Comparison of ENCODE assay signal across 1 cellular context in the genomic region with DNA sequence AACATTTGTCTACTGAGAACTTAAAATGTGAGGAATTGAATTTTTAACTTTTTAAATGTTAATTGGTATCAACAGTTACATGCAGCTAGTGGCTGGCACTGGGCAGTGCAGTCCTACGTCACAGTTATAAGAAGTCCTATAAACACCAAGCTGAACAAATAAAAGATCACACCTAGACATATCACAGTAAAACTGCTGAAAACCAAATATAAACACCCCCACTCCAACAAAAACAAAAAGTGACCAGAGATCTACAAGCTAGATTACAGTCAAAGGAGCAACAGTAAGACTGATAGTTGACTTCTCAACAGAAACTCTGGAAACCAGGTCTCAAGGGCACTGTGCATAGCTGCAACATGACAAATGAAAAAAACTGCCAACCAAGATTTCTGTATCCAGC.
TF ChIP-seq lines count a peak whose summit lies in the region.

No MANE protein-coding gene starts in this region.

TF ChIP-seq in GM23338, 12 proteins besides CTCF, POLR2A, EP300 and RAD21 (continued from another document):
- TF ChIP-seq, protein P1, sequence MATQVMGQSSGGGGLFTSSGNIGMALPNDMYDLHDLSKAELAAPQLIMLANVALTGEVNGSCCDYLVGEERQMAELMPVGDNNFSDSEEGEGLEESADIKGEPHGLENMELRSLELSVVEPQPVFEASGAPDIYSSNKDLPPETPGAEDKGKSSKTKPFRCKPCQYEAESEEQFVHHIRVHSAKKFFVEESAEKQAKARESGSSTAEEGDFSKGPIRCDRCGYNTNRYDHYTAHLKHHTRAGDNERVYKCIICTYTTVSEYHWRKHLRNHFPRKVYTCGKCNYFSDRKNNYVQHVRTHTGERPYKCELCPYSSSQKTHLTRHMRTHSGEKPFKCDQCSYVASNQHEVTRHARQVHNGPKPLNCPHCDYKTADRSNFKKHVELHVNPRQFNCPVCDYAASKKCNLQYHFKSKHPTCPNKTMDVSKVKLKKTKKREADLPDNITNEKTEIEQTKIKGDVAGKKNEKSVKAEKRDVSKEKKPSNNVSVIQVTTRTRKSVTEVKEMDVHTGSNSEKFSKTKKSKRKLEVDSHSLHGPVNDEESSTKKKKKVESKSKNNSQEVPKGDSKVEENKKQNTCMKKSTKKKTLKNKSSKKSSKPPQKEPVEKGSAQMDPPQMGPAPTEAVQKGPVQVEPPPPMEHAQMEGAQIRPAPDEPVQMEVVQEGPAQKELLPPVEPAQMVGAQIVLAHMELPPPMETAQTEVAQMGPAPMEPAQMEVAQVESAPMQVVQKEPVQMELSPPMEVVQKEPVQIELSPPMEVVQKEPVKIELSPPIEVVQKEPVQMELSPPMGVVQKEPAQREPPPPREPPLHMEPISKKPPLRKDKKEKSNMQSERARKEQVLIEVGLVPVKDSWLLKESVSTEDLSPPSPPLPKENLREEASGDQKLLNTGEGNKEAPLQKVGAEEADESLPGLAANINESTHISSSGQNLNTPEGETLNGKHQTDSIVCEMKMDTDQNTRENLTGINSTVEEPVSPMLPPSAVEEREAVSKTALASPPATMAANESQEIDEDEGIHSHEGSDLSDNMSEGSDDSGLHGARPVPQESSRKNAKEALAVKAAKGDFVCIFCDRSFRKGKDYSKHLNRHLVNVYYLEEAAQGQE (IDR thresholded peaks at IDR 0.05; ENCODE audit: unreplicated experiment), result no peak
TF ChIP-seq in GM23338: peak in this region for 0.
